ENCODE assay signal across 1 cellular context in genomic region chr2:58971511-58971910, GRCh38.
TF ChIP-seq lines count a peak whose summit lies in the region.

No MANE protein-coding gene starts in this region.

TF ChIP-seq in GM23338, 12 proteins besides CTCF, POLR2A, EP300 and RAD21 (continued from another document):
- TF ChIP-seq ETS1 (IDR thresholded peaks at IDR 0.05) (no peak), STAT1 (IDR thresholded peaks at IDR 0.05; ENCODE audit: unreplicated experiment) (no peak), REST (IDR thresholded peaks at IDR 0.05; ENCODE audit: unreplicated experiment) (no peak), EZH2 (IDR thresholded peaks at IDR 0.05; ENCODE audit: low read depth, unreplicated experiment) (no peak), NANOG (IDR thresholded peaks at IDR 0.05; ENCODE audit: borderline replicate concordance) (no peak), CREB1 (CRISPR knock-in tag; IDR thresholded peaks at IDR 0.05; ENCODE audit: low read depth) (no peak), EZH2phosphoT487 (IDR thresholded peaks at IDR 0.05; ENCODE audit: unreplicated experiment) (no peak), ZNF462 (CRISPR knock-in tag; IDR thresholded peaks at IDR 0.05) (no peak), JUNB (IDR thresholded peaks at IDR 0.05; ENCODE audit: unreplicated experiment) (no peak)
